1 cellular context compared by ENCODE assay signal in the genomic region with DNA sequence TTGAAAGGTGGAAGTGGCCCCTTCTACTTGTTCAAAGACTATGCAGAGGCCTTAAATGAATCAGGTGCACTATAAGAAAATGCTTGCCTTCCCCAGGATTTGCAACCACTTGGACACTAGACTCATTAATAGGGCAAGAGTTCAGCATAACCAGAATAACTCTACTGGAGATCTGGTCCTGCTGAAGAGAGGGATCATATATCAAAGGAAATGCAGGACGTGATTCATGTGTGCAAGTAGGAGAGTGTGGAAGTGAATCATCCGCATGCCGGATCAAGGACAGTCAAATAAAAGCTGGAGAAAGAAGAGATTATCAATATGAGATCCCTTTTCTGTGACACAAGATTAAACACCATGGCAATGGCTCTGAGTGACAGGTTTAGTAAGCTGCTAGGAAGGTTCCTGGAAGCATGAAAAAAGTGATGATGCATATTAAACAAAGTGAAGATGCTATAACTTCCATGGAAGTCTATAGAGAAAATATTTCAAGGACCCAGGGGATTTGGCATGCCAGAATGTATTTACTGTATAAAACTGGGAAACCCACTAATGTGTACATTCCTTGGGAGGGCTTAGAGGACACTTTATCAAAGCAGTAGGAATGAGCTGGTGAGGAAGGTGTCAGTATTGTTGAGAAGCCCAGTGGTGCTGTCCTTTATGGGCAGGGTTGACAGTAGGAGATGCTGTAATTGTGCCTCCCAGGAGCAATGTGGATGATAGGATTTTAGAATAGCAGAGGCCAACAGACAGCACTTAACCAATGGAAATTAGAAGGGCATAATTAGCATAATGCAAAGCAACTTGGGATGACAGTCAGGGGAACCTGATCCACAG.
TF ChIP-seq lines count a peak whose summit lies in the region.

No MANE protein-coding gene starts in this region.

TF ChIP-seq in HepG2, 621 proteins besides CTCF, POLR2A, EP300 and RAD21 (continued from another document and continues in another):
- TF ChIP-seq, protein P1, sequence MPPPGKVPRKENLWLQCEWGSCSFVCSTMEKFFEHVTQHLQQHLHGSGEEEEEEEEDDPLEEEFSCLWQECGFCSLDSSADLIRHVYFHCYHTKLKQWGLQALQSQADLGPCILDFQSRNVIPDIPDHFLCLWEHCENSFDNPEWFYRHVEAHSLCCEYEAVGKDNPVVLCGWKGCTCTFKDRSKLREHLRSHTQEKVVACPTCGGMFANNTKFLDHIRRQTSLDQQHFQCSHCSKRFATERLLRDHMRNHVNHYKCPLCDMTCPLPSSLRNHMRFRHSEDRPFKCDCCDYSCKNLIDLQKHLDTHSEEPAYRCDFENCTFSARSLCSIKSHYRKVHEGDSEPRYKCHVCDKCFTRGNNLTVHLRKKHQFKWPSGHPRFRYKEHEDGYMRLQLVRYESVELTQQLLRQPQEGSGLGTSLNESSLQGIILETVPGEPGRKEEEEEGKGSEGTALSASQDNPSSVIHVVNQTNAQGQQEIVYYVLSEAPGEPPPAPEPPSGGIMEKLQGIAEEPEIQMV (CRISPR knock-in tag; IDR thresholded peaks at IDR 0.05; ENCODE audit: low read depth) = no peak
- TF ChIP-seq ZNF878 (CRISPR knock-in tag; IDR thresholded peaks at IDR 0.05) (peak; percentile 57; the same call in 1 of the 2 replicates), NFYB (CRISPR knock-in tag; IDR thresholded peaks at IDR 0.05) (no peak), HDAC2 (CRISPR knock-in tag; IDR thresholded peaks at IDR 0.05) (peak; percentile 86), DNMT3B (CRISPR knock-in tag; conservative IDR thresholded peaks at IDR 0.05) (peak; percentile 87; the same call in 1 of the 2 replicates), ZNF101 (CRISPR knock-in tag; IDR thresholded peaks at IDR 0.05; ENCODE audit: borderline replicate concordance, low read depth) (no peak), RFX3 (CRISPR knock-in tag; IDR thresholded peaks at IDR 0.05) (peak; percentile 43; the same call in 1 of the 2 replicates), HNRNPLL (IDR thresholded peaks at IDR 0.05; ENCODE audit: low read depth, low read length, poor library complexity, severe bottlenecking) (no peak), ESRRA (CRISPR knock-in tag; IDR thresholded peaks at IDR 0.05; ENCODE audit: low read depth) (no peak), TARDBP (CRISPR knock-in tag; IDR thresholded peaks at IDR 0.05) (peak; percentile 54; the same call in 1 of the 2 replicates), ZNF232 (CRISPR knock-in tag; IDR thresholded peaks at IDR 0.05; ENCODE audit: borderline replicate concordance) (no peak), ZFP36L1 (CRISPR knock-in tag; IDR thresholded peaks at IDR 0.05) (peak; percentile 74; the same call in 1 of the 2 replicates), ZNF670 (CRISPR knock-in tag; IDR thresholded peaks at IDR 0.05; ENCODE audit: borderline replicate concordance) (no peak), SNRNP70 (IDR thresholded peaks at IDR 0.05; ENCODE audit: low read depth, low read length) (no peak), MIER3 (CRISPR knock-in tag; IDR thresholded peaks at IDR 0.05; ENCODE audit: borderline replicate concordance) (peak; percentile 93; the same call in 1 of the 2 replicates), IRF2 (CRISPR knock-in tag; IDR thresholded peaks at IDR 0.05) (peak; percentile 86), SOX5 (CRISPR knock-in tag; IDR thresholded peaks at IDR 0.05; ENCODE audit: borderline replicate concordance) (peak; percentile 93), PITX1 (CRISPR knock-in tag; IDR thresholded peaks at IDR 0.05) (peak; percentile 51; the same call in 1 of the 2 replicates), REPIN1 (CRISPR knock-in tag; IDR thresholded peaks at IDR 0.05; ENCODE audit: borderline replicate concordance, low read depth) (peak; percentile 30; the same call in 1 of the 2 replicates), ZNF713 (CRISPR knock-in tag; IDR thresholded peaks at IDR 0.05) (no peak), LCORL (IDR thresholded peaks at IDR 0.05) (no peak), LCORL (CRISPR knock-in tag; IDR thresholded peaks at IDR 0.05) (peak; percentile 67; the same call in 1 of the 2 replicates)
- TF ChIP-seq, protein P2, sequence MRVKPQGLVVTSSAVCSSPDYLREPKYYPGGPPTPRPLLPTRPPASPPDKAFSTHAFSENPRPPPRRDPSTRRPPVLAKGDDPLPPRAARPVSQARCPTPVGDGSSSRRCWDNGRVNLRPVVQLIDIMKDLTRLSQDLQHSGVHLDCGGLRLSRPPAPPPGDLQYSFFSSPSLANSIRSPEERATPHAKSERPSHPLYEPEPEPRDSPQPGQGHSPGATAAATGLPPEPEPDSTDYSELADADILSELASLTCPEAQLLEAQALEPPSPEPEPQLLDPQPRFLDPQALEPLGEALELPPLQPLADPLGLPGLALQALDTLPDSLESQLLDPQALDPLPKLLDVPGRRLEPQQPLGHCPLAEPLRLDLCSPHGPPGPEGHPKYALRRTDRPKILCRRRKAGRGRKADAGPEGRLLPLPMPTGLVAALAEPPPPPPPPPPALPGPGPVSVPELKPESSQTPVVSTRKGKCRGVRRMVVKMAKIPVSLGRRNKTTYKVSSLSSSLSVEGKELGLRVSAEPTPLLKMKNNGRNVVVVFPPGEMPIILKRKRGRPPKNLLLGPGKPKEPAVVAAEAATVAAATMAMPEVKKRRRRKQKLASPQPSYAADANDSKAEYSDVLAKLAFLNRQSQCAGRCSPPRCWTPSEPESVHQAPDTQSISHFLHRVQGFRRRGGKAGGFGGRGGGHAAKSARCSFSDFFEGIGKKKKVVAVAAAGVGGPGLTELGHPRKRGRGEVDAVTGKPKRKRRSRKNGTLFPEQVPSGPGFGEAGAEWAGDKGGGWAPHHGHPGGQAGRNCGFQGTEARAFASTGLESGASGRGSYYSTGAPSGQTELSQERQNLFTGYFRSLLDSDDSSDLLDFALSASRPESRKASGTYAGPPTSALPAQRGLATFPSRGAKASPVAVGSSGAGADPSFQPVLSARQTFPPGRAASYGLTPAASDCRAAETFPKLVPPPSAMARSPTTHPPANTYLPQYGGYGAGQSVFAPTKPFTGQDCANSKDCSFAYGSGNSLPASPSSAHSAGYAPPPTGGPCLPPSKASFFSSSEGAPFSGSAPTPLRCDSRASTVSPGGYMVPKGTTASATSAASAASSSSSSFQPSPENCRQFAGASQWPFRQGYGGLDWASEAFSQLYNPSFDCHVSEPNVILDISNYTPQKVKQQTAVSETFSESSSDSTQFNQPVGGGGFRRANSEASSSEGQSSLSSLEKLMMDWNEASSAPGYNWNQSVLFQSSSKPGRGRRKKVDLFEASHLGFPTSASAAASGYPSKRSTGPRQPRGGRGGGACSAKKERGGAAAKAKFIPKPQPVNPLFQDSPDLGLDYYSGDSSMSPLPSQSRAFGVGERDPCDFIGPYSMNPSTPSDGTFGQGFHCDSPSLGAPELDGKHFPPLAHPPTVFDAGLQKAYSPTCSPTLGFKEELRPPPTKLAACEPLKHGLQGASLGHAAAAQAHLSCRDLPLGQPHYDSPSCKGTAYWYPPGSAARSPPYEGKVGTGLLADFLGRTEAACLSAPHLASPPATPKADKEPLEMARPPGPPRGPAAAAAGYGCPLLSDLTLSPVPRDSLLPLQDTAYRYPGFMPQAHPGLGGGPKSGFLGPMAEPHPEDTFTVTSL (CRISPR knock-in tag; IDR thresholded peaks at IDR 0.05; ENCODE audit: borderline replicate concordance) = peak; percentile 82; the same call in 1 of the 2 replicates
- TF ChIP-seq, protein P3, sequence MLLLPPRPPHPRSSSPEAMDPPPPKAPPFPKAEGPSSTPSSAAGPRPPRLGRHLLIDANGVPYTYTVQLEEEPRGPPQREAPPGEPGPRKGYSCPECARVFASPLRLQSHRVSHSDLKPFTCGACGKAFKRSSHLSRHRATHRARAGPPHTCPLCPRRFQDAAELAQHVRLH (CRISPR knock-in tag; IDR thresholded peaks at IDR 0.05; ENCODE audit: borderline replicate concordance, low read depth) = no peak
- TF ChIP-seq, protein P4, sequence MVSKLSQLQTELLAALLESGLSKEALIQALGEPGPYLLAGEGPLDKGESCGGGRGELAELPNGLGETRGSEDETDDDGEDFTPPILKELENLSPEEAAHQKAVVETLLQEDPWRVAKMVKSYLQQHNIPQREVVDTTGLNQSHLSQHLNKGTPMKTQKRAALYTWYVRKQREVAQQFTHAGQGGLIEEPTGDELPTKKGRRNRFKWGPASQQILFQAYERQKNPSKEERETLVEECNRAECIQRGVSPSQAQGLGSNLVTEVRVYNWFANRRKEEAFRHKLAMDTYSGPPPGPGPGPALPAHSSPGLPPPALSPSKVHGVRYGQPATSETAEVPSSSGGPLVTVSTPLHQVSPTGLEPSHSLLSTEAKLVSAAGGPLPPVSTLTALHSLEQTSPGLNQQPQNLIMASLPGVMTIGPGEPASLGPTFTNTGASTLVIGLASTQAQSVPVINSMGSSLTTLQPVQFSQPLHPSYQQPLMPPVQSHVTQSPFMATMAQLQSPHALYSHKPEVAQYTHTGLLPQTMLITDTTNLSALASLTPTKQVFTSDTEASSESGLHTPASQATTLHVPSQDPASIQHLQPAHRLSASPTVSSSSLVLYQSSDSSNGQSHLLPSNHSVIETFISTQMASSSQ (IDR thresholded peaks at IDR 0.05; ENCODE audit: low read depth) = peak; percentile 55; the same call in 1 of the 2 replicates
- TF ChIP-seq, protein P4 (CRISPR knock-in tag; IDR thresholded peaks at IDR 0.05; ENCODE audit: borderline replicate concordance) = peak; percentile 73; the same call in 1 of the 2 replicates
- TF ChIP-seq, protein P5, sequence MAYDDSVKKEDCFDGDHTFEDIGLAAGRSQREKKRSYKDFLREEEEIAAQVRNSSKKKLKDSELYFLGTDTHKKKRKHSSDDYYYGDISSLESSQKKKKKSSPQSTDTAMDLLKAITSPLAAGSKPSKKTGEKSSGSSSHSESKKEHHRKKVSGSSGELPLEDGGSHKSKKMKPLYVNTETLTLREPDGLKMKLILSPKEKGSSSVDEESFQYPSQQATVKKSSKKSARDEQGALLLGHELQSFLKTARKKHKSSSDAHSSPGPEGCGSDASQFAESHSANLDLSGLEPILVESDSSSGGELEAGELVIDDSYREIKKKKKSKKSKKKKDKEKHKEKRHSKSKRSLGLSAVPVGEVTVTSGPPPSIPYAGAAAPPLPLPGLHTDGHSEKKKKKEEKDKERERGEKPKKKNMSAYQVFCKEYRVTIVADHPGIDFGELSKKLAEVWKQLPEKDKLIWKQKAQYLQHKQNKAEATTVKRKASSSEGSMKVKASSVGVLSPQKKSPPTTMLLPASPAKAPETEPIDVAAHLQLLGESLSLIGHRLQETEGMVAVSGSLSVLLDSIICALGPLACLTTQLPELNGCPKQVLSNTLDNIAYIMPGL (CRISPR knock-in tag; IDR thresholded peaks at IDR 0.05; ENCODE audit: borderline replicate concordance in 1 of 2, low read depth in 1 of 2) = peak in 1 of 2 experiments; percentile 64; a peak in 2 of 4 replicates
- TF ChIP-seq, protein P6, sequence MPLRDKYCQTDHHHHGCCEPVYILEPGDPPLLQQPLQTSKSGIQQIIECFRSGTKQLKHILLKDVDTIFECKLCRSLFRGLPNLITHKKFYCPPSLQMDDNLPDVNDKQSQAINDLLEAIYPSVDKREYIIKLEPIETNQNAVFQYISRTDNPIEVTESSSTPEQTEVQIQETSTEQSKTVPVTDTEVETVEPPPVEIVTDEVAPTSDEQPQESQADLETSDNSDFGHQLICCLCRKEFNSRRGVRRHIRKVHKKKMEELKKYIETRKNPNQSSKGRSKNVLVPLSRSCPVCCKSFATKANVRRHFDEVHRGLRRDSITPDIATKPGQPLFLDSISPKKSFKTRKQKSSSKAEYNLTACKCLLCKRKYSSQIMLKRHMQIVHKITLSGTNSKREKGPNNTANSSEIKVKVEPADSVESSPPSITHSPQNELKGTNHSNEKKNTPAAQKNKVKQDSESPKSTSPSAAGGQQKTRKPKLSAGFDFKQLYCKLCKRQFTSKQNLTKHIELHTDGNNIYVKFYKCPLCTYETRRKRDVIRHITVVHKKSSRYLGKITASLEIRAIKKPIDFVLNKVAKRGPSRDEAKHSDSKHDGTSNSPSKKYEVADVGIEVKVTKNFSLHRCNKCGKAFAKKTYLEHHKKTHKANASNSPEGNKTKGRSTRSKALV (CRISPR knock-in tag; IDR thresholded peaks at IDR 0.05) = peak; percentile 58; the same call in 1 of the 2 replicates
- TF ChIP-seq, protein P7, sequence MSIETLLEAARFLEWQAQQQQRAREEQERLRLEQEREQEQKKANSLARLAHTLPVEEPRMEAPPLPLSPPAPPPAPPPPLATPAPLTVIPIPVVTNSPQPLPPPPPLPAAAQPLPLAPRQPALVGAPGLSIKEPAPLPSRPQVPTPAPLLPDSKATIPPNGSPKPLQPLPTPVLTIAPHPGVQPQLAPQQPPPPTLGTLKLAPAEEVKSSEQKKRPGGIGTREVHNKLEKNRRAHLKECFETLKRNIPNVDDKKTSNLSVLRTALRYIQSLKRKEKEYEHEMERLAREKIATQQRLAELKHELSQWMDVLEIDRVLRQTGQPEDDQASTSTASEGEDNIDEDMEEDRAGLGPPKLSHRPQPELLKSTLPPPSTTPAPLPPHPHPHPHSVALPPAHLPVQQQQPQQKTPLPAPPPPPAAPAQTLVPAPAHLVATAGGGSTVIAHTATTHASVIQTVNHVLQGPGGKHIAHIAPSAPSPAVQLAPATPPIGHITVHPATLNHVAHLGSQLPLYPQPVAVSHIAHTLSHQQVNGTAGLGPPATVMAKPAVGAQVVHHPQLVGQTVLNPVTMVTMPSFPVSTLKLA (IDR thresholded peaks at IDR 0.05) = no peak
- TF ChIP-seq, protein P8, sequence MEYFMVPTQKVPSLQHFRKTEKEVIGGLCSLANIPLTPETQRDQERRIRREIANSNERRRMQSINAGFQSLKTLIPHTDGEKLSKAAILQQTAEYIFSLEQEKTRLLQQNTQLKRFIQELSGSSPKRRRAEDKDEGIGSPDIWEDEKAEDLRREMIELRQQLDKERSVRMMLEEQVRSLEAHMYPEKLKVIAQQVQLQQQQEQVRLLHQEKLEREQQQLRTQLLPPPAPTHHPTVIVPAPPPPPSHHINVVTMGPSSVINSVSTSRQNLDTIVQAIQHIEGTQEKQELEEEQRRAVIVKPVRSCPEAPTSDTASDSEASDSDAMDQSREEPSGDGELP (IDR thresholded peaks at IDR 0.05; ENCODE audit: borderline replicate concordance, low read depth) = peak; percentile 51; the same call in 1 of the 2 replicates
- TF ChIP-seq, protein P9, sequence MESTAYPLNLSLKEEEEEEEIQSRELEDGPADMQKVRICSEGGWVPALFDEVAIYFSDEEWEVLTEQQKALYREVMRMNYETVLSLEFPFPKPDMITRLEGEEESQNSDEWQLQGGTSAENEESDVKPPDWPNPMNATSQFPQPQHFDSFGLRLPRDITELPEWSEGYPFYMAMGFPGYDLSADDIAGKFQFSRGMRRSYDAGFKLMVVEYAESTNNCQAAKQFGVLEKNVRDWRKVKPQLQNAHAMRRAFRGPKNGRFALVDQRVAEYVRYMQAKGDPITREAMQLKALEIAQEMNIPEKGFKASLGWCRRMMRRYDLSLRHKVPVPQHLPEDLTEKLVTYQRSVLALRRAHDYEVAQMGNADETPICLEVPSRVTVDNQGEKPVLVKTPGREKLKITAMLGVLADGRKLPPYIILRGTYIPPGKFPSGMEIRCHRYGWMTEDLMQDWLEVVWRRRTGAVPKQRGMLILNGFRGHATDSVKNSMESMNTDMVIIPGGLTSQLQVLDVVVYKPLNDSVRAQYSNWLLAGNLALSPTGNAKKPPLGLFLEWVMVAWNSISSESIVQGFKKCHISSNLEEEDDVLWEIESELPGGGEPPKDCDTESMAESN (CRISPR knock-in tag; conservative IDR thresholded peaks at IDR 0.05) = no peak; the same call in 1 of the 2 replicates
